2 cellular contexts compared by ENCODE assay signal in genomic region chr11:122198291-122198983, GRCh38.
TF ChIP-seq lines count a peak whose summit lies in the region.

No MANE protein-coding gene starts in this region.

TF ChIP-seq in SK-N-SH, 30 proteins besides CTCF, POLR2A, EP300 and RAD21 (continued from another document):
- TF ChIP-seq REST (IDR thresholded peaks at IDR 0.05; ENCODE audit: low read depth, low read length) (no peak), SIN3A (IDR thresholded peaks at IDR 0.05; ENCODE audit: borderline replicate concordance, low read depth, low read length) (no peak)

TF ChIP-seq in SK-N-SH treated with all-trans-retinoic acid at 6 μM for 48 hours, 23 proteins besides CTCF, POLR2A, EP300 and RAD21 (continued from another document):
- TF ChIP-seq CSDC2 (CRISPR knock-in tag; IDR thresholded peaks at IDR 0.05) (no peak), ZFP30 (CRISPR knock-in tag; IDR thresholded peaks at IDR 0.05) (no peak)
